Comparison of ENCODE assay signal across 8 cellular contexts in the genomic region with DNA sequence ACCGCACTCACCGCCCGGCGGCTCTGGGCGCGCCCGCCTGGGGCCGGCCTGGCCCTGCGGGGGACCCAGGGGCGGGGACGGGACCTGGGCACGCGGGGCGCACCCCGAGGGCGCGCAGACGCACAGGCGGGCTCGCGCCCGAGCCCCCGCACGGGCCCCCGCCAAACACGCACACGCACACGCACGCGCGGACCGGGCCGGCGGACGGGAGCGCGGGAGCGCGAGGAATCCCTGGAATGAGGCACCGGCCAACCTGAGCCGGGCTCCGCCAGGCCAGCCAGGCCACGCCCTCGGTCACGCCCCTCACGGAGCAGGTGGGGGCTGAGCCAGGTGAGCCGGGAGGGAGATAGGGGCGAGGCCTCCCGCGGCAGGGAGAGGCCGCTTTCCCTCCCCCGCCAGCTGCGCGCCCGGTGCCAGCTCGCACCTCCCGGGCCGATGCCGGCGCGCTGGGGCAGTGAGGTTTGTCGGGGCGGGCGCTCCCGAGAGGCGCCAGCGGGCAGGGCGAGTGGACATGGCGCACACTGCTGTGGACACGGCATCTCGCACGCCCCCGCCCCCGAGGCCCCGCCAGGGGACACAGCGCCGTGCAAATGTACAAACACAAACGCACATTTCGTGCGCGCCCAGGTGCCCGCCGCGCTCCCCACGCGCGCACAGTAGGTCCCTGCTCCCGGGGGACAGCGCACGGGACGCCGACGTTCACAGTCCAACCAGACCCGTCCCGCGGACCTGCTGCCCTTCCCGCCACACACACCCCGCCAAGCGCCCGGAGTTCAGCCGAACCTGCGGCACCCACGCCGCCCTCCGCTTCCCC.
DNase-seq lines count a peak whose midpoint lies in the region; ATAC-seq and TF ChIP-seq lines count a peak whose summit lies in the region.

No MANE protein-coding gene starts in this region.

- peaks cover 3% of the 10 kb centered on the region for H3K4me1 ChIP-seq in effector memory CD4-positive, alpha-beta T cell (ENCODE audit: control insufficient read depth, insufficient read depth, low read length, poor library complexity, severe bottlenecking)

- H3K27ac Mint-ChIP-seq in memory B cell = peak overlapping the region; percentile 86

- H3K27ac ChIP-seq in 22Rv1 = peak overlapping the region; percentile 98
- peak overlapping the region; percentile 71 for H3K27ac ChIP-seq in effector memory CD4-positive, alpha-beta T cell (ENCODE audit: insufficient read depth, low read length, poor library complexity, severe bottlenecking)

- peak overlapping the region; percentile 98 for H3K4me3 Mint-ChIP-seq in memory B cell

- DNase-seq in NCI-H2227 treated with DMSO at 0.1 percent for 48 hours (lab: John Stamatoyannopoulos, UW) = peak; percentile 61
- DNase-seq in activated CD8-positive, alpha-beta memory T cell treated with anti-CD3 and anti-CD28 coated beads for 48 hours (ENCODE audit: low read depth in 2 of 3, low spot score in 2 of 3) = peak in 2 of 3 experiments; percentile 16 to 43
- peak; percentile 72 to 80 (median 75) for DNase-seq in effector memory CD4-positive, alpha-beta T cell
- DNase-seq in memory B cell (ENCODE audit: low spot score in 2 of 2) = peak; percentile 77 to 78
- DNase-seq in stimulated activated CD8-positive, alpha-beta memory T cell treated with anti-CD3 and anti-CD28 coated beads, Interleukin-12 subunit alpha, Interleukin-12 subunit beta, amount 100 ng/mL, for 1 hour (ENCODE audit: low read depth) = peak; percentile 58

- H3K36me3 ChIP-seq in effector memory CD4-positive, alpha-beta T cell (ENCODE audit: control insufficient read depth, insufficient read depth, low read length) = no peaks in the 10 kb centered on the region

- no peak for TF ChIP-seq CTCF in 22Rv1 (IDR thresholded peaks at IDR 0.05)

- ATAC-seq in GM18511 (IDR thresholded peaks at IDR 0.05; ENCODE audit: unreplicated experiment) (peak; percentile 67), HG03039 (IDR thresholded peaks at IDR 0.05; ENCODE audit: unreplicated experiment) (peak; percentile 61), memory B cell (ENCODE audit: low read depth) (peak; percentile 68)

- no peaks in the 10 kb centered on the region for H3K9me3 ChIP-seq in effector memory CD4-positive, alpha-beta T cell (ENCODE audit: control insufficient read depth, low read length)

- no peaks in the 10 kb centered on the region for H3K9me3 Mint-ChIP-seq in memory B cell

- no peaks in the 10 kb centered on the region for H3K36me3 Mint-ChIP-seq in memory B cell

- no peaks in the 10 kb centered on the region for H3K27me3 ChIP-seq in effector memory CD4-positive, alpha-beta T cell (replicated peaks; ENCODE audit: control insufficient read depth, insufficient read depth, low read length, poor library complexity, severe bottlenecking)

- peaks cover 10% of the 10 kb centered on the region for H3K4me1 Mint-ChIP-seq in memory B cell

- H3K27me3 Mint-ChIP-seq in memory B cell = no peaks in the 10 kb centered on the region

- peak overlapping the region; percentile 87 for H3K4me3 ChIP-seq in effector memory CD4-positive, alpha-beta T cell (ENCODE audit: insufficient read depth, low read depth, low read length, poor library complexity, severe bottlenecking)

Comparison
In these comparisons a context has a peak if more than half of its experiments do, and no peak if none do; other contexts are left out.
1. Peak in every context shown above with its lines: DNase-seq, ATAC-seq, H3K4me3 ChIP-seq and H3K27ac ChIP-seq.